ENCODE assay signal across 1 cellular context in the genomic region with DNA sequence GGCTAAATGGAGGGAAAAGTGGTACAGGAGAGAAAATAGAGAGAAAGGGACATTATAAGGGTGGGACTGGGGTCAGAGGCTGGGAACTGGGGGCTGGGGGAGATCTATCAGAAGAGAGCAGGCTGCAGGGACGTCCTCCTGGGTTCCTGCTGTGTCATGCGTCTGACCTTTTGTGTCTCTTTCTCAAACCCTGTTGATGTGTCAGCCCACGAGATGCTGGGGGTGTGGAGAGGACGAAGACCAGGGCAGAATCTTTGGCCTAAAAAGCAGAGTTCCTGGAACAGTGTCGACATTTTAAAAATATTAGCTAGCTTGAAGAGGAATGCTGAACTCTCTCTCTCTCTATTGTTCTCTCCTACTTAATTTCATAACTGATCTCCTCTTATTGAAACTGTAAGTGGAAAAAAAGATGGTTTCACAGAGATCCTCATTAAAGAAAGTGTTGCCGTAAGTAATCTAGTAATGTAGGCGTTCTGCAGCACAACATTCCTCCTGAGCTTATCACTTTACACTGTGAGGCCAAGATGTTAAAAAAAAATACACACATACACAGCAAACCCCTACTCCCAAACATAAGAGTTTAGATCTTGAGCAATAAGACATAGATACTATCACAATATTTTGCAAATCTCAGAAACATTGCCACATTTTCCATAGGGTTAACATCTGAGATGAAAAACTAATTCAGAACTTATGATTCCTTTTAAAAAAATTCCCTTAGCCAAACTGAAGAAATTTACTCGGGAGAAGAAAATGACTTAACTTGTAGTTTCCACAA.
TF ChIP-seq lines count a peak whose summit lies in the region.

No MANE protein-coding gene starts in this region.

TF ChIP-seq in K562, 482 proteins besides CTCF, POLR2A, EP300 and RAD21 (continued from another document and continues in another):
- TF ChIP-seq, protein P1, sequence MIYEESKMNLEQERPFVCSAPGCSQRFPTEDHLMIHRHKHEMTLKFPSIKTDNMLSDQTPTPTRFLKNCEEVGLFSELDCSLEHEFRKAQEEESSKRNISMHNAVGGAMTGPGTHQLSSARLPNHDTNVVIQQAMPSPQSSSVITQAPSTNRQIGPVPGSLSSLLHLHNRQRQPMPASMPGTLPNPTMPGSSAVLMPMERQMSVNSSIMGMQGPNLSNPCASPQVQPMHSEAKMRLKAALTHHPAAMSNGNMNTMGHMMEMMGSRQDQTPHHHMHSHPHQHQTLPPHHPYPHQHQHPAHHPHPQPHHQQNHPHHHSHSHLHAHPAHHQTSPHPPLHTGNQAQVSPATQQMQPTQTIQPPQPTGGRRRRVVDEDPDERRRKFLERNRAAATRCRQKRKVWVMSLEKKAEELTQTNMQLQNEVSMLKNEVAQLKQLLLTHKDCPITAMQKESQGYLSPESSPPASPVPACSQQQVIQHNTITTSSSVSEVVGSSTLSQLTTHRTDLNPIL (CRISPR knock-in tag; IDR thresholded peaks at IDR 0.05), result peak; percentile 18; the same call in 1 of the 2 replicates
- TF ChIP-seq, protein P2, sequence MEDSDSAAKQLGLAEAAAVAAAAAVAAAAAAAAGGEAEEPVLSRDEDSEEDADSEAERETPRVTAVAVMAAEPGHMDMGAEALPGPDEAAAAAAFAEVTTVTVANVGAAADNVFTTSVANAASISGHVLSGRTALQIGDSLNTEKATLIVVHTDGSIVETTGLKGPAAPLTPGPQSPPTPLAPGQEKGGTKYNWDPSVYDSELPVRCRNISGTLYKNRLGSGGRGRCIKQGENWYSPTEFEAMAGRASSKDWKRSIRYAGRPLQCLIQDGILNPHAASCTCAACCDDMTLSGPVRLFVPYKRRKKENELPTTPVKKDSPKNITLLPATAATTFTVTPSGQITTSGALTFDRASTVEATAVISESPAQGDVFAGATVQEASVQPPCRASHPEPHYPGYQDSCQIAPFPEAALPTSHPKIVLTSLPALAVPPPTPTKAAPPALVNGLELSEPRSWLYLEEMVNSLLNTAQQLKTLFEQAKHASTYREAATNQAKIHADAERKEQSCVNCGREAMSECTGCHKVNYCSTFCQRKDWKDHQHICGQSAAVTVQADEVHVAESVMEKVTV (CRISPR knock-in tag; IDR thresholded peaks at IDR 0.05), result no peak
- no peak for TF ChIP-seq NR2F6 (CRISPR knock-in tag; IDR thresholded peaks at IDR 0.05)
- no peak for TF ChIP-seq HNRNPK (IDR thresholded peaks at IDR 0.05; ENCODE audit: low read depth, low read length, poor library complexity, severe bottlenecking)
- peak; percentile 20 for TF ChIP-seq NEUROD1 (IDR thresholded peaks at IDR 0.05; ENCODE audit: borderline replicate concordance, low read depth, low read length, partially characterized antibody)
- no peak for TF ChIP-seq ZNF707 (CRISPR knock-in tag; conservative IDR thresholded peaks at IDR 0.05)
- no peak for TF ChIP-seq TCFL5 (CRISPR knock-in tag; conservative IDR thresholded peaks at IDR 0.05)
- TF ChIP-seq HLTF (IDR thresholded peaks at IDR 0.05), result peak; percentile 47; the same call in 1 of the 2 replicates
- TF ChIP-seq ZNF263 (CRISPR knock-in tag; IDR thresholded peaks at IDR 0.05; ENCODE audit: borderline replicate concordance), result no peak
- TF ChIP-seq GATA2 (CRISPR knock-in tag; IDR thresholded peaks at IDR 0.05), result no peak
- no peak for TF ChIP-seq COPS2 (conservative IDR thresholded peaks at IDR 0.05)
- no peak for TF ChIP-seq PHB (CRISPR knock-in tag; IDR thresholded peaks at IDR 0.05)
- TF ChIP-seq BHLHE40 (IDR thresholded peaks at IDR 0.05; ENCODE audit: low read length), result peak; percentile 10; the same call in 1 of the 2 replicates
- TF ChIP-seq, protein P3, sequence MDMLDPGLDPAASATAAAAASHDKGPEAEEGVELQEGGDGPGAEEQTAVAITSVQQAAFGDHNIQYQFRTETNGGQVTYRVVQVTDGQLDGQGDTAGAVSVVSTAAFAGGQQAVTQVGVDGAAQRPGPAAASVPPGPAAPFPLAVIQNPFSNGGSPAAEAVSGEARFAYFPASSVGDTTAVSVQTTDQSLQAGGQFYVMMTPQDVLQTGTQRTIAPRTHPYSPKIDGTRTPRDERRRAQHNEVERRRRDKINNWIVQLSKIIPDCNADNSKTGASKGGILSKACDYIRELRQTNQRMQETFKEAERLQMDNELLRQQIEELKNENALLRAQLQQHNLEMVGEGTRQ (CRISPR knock-in tag; IDR thresholded peaks at IDR 0.05), result no peak
- TF ChIP-seq ZNF140 (CRISPR knock-in tag; IDR thresholded peaks at IDR 0.05), result peak; percentile 67; the same call in 1 of the 2 replicates
- TF ChIP-seq ZNF184 (CRISPR knock-in tag; IDR thresholded peaks at IDR 0.05), result no peak
- TF ChIP-seq, protein P4, sequence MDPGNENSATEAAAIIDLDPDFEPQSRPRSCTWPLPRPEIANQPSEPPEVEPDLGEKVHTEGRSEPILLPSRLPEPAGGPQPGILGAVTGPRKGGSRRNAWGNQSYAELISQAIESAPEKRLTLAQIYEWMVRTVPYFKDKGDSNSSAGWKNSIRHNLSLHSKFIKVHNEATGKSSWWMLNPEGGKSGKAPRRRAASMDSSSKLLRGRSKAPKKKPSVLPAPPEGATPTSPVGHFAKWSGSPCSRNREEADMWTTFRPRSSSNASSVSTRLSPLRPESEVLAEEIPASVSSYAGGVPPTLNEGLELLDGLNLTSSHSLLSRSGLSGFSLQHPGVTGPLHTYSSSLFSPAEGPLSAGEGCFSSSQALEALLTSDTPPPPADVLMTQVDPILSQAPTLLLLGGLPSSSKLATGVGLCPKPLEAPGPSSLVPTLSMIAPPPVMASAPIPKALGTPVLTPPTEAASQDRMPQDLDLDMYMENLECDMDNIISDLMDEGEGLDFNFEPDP (CRISPR knock-in tag; IDR thresholded peaks at IDR 0.05), result no peak
- 0 out of 2 replicates have a peak, but pooled peaks have one; percentile 6 for TF ChIP-seq KLF16 (IDR thresholded peaks at IDR 0.05)
- no peak for TF ChIP-seq SUPT5H (IDR thresholded peaks at IDR 0.05)
- TF ChIP-seq, protein P5, sequence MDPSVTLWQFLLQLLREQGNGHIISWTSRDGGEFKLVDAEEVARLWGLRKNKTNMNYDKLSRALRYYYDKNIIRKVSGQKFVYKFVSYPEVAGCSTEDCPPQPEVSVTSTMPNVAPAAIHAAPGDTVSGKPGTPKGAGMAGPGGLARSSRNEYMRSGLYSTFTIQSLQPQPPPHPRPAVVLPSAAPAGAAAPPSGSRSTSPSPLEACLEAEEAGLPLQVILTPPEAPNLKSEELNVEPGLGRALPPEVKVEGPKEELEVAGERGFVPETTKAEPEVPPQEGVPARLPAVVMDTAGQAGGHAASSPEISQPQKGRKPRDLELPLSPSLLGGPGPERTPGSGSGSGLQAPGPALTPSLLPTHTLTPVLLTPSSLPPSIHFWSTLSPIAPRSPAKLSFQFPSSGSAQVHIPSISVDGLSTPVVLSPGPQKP (CRISPR knock-in tag; IDR thresholded peaks at IDR 0.05), result no peak
- TF ChIP-seq TOE1 (IDR thresholded peaks at IDR 0.05; ENCODE audit: borderline replicate concordance), result peak; percentile 47; the same call in 1 of the 2 replicates
- TF ChIP-seq TOE1 (CRISPR knock-in tag; IDR thresholded peaks at IDR 0.05; ENCODE audit: borderline replicate concordance, low read depth), result no peak
- TF ChIP-seq EP400 (IDR thresholded peaks at IDR 0.05), result peak; percentile 40; the same call in 1 of the 2 replicates
- TF ChIP-seq, protein P6, sequence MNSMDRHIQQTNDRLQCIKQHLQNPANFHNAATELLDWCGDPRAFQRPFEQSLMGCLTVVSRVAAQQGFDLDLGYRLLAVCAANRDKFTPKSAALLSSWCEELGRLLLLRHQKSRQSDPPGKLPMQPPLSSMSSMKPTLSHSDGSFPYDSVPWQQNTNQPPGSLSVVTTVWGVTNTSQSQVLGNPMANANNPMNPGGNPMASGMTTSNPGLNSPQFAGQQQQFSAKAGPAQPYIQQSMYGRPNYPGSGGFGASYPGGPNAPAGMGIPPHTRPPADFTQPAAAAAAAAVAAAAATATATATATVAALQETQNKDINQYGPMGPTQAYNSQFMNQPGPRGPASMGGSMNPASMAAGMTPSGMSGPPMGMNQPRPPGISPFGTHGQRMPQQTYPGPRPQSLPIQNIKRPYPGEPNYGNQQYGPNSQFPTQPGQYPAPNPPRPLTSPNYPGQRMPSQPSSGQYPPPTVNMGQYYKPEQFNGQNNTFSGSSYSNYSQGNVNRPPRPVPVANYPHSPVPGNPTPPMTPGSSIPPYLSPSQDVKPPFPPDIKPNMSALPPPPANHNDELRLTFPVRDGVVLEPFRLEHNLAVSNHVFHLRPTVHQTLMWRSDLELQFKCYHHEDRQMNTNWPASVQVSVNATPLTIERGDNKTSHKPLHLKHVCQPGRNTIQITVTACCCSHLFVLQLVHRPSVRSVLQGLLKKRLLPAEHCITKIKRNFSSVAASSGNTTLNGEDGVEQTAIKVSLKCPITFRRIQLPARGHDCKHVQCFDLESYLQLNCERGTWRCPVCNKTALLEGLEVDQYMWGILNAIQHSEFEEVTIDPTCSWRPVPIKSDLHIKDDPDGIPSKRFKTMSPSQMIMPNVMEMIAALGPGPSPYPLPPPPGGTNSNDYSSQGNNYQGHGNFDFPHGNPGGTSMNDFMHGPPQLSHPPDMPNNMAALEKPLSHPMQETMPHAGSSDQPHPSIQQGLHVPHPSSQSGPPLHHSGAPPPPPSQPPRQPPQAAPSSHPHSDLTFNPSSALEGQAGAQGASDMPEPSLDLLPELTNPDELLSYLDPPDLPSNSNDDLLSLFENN (IDR thresholded peaks at IDR 0.05; ENCODE audit: low read depth in 2 of 2, low read length in 2 of 2), result 0 out of 4 replicates have a peak, but pooled peaks of 1 of the 2 experiments have one; percentile 18
- TF ChIP-seq HDAC3 (IDR thresholded peaks at IDR 0.05; ENCODE audit: borderline replicate concordance, partially characterized antibody), result no peak
- TF ChIP-seq, protein P7, sequence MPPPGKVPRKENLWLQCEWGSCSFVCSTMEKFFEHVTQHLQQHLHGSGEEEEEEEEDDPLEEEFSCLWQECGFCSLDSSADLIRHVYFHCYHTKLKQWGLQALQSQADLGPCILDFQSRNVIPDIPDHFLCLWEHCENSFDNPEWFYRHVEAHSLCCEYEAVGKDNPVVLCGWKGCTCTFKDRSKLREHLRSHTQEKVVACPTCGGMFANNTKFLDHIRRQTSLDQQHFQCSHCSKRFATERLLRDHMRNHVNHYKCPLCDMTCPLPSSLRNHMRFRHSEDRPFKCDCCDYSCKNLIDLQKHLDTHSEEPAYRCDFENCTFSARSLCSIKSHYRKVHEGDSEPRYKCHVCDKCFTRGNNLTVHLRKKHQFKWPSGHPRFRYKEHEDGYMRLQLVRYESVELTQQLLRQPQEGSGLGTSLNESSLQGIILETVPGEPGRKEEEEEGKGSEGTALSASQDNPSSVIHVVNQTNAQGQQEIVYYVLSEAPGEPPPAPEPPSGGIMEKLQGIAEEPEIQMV (tag; conservative IDR thresholded peaks at IDR 0.05; ENCODE audit: low read depth), result peak; percentile 51; the same call in 1 of the 2 replicates
- TF ChIP-seq ZNF174 (CRISPR knock-in tag; IDR thresholded peaks at IDR 0.05), result no peak
- TF ChIP-seq ZFP30 (CRISPR knock-in tag; IDR thresholded peaks at IDR 0.05; ENCODE audit: borderline replicate concordance), result no peak
- TF ChIP-seq NFE2 (IDR thresholded peaks at IDR 0.05; ENCODE audit: low read depth), result peak; percentile 94
- TF ChIP-seq FOXJ3 (CRISPR knock-in tag; IDR thresholded peaks at IDR 0.05), result no peak
- TF ChIP-seq, protein P8, sequence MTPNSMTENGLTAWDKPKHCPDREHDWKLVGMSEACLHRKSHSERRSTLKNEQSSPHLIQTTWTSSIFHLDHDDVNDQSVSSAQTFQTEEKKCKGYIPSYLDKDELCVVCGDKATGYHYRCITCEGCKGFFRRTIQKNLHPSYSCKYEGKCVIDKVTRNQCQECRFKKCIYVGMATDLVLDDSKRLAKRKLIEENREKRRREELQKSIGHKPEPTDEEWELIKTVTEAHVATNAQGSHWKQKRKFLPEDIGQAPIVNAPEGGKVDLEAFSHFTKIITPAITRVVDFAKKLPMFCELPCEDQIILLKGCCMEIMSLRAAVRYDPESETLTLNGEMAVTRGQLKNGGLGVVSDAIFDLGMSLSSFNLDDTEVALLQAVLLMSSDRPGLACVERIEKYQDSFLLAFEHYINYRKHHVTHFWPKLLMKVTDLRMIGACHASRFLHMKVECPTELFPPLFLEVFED (CRISPR knock-in tag; conservative IDR thresholded peaks at IDR 0.05), result no peak
- TF ChIP-seq ZNF311 (CRISPR knock-in tag; IDR thresholded peaks at IDR 0.05), result peak; percentile 76; the same call in 1 of the 2 replicates
- TF ChIP-seq POU5F1 (IDR thresholded peaks at IDR 0.05; ENCODE audit: borderline replicate concordance, low read depth, low read length, partially characterized antibody), result no peak
- TF ChIP-seq PTRF (tag; IDR thresholded peaks at IDR 0.05), result no peak
- TF ChIP-seq ZNF224 (CRISPR knock-in tag; IDR thresholded peaks at IDR 0.05), result no peak
- no peak for TF ChIP-seq SNIP1 (IDR thresholded peaks at IDR 0.05; ENCODE audit: low read depth)
- no peak; the same call in 1 of the 2 replicates for TF ChIP-seq FOSL1 (tag; conservative IDR thresholded peaks at IDR 0.05)
- TF ChIP-seq ZNF589 (CRISPR knock-in tag; IDR thresholded peaks at IDR 0.05; ENCODE audit: low read depth), result no peak
- peak; percentile 85 for TF ChIP-seq CEBPB (tag; IDR thresholded peaks at IDR 0.05)
- TF ChIP-seq, protein P9, sequence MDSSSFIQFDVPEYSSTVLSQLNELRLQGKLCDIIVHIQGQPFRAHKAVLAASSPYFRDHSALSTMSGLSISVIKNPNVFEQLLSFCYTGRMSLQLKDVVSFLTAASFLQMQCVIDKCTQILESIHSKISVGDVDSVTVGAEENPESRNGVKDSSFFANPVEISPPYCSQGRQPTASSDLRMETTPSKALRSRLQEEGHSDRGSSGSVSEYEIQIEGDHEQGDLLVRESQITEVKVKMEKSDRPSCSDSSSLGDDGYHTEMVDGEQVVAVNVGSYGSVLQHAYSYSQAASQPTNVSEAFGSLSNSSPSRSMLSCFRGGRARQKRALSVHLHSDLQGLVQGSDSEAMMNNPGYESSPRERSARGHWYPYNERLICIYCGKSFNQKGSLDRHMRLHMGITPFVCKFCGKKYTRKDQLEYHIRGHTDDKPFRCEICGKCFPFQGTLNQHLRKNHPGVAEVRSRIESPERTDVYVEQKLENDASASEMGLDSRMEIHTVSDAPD (CRISPR knock-in tag; IDR thresholded peaks at IDR 0.05), result no peak
- no peak for TF ChIP-seq RNF2 (IDR thresholded peaks at IDR 0.05)
- TF ChIP-seq, protein P10, sequence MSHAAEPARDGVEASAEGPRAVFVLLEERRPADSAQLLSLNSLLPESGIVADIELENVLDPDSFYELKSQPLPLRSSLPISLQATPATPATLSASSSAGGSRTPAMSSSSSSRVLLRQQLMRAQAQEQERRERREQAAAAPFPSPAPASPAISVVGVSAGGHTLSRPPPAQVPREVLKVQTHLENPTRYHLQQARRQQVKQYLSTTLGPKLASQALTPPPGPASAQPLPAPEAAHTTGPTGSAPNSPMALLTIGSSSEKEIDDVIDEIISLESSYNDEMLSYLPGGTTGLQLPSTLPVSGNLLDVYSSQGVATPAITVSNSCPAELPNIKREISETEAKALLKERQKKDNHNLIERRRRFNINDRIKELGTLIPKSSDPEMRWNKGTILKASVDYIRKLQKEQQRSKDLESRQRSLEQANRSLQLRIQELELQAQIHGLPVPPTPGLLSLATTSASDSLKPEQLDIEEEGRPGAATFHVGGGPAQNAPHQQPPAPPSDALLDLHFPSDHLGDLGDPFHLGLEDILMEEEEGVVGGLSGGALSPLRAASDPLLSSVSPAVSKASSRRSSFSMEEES (CRISPR knock-in tag; IDR thresholded peaks at IDR 0.05), result no peak
- no peak for TF ChIP-seq CHCHD3 (CRISPR knock-in tag; IDR thresholded peaks at IDR 0.05)
- peak; percentile 21; the same call in 1 of the 2 replicates for TF ChIP-seq CREM (IDR thresholded peaks at IDR 0.05; ENCODE audit: low read depth)
- no peak for TF ChIP-seq SMARCB1 (IDR thresholded peaks at IDR 0.05; ENCODE audit: insufficient read length, low read depth)
- TF ChIP-seq TBP (optimal IDR thresholded peaks at IDR 0.05; ENCODE audit: low read depth, low read length), result no peak
- no peak for TF ChIP-seq POLR2B (IDR thresholded peaks at IDR 0.05; ENCODE audit: low read depth, partially characterized antibody)
